Comparison of ENCODE assay signal across 1 cellular context in the genomic region with DNA sequence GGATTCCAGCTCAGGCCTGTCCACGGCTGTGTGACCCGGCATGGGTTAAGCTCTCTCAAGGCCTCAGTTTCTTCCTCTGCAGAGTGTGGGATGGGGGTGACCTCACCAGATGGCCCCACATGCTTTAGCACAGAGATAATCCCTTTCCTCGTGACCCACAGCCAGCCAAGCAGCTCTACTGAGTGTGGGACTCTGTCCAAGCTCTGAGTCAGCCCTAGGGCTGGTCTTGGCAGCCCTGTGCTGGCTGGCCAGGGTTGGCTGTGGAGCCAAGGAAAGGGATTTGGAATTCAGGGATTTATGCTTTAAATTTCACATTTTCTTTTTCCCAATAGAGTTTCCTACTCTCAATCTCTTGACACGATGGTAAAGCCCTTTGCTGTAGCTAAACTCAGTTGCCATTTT.
TF ChIP-seq lines count a peak whose summit lies in the region.

No MANE protein-coding gene starts in this region.

TF ChIP-seq in HepG2, 621 proteins besides CTCF, POLR2A, EP300 and RAD21 (continued from another document and continues in another):
- TF ChIP-seq KDM6A (CRISPR knock-in tag; IDR thresholded peaks at IDR 0.05; ENCODE audit: low read depth) (no peak), POLR2G (IDR thresholded peaks at IDR 0.05; ENCODE audit: low read depth, low read length) (peak; percentile 7; the same call in 1 of the 2 replicates), ZNF747 (CRISPR knock-in tag; IDR thresholded peaks at IDR 0.05; ENCODE audit: borderline replicate concordance) (no peak), TP53 (CRISPR knock-in tag; conservative IDR thresholded peaks at IDR 0.05) (no peak), SNAPC2 (CRISPR knock-in tag; IDR thresholded peaks at IDR 0.05) (no peak), HMG20B (CRISPR knock-in tag; conservative IDR thresholded peaks at IDR 0.05) (no peak), KMT2B (CRISPR knock-in tag; IDR thresholded peaks at IDR 0.05) (no peak), SOX5 (CRISPR knock-in tag; IDR thresholded peaks at IDR 0.05; ENCODE audit: borderline replicate concordance) (no peak), RARA (CRISPR knock-in tag; IDR thresholded peaks at IDR 0.05) (no peak), ZBTB38 (CRISPR knock-in tag; IDR thresholded peaks at IDR 0.05) (no peak), ZNF550 (CRISPR knock-in tag; IDR thresholded peaks at IDR 0.05; ENCODE audit: borderline replicate concordance) (no peak), RXRB (CRISPR knock-in tag; IDR thresholded peaks at IDR 0.05; ENCODE audit: borderline replicate concordance) (no peak), ZNF775 (CRISPR knock-in tag; IDR thresholded peaks at IDR 0.05; ENCODE audit: borderline replicate concordance) (no peak), ZNF383 (CRISPR knock-in tag; IDR thresholded peaks at IDR 0.05; ENCODE audit: borderline replicate concordance) (no peak), ARHGAP35 (CRISPR knock-in tag; IDR thresholded peaks at IDR 0.05; ENCODE audit: borderline replicate concordance) (no peak), SMC3 (IDR thresholded peaks at IDR 0.05; ENCODE audit: low read length) (no peak), ZNF768 (CRISPR knock-in tag; IDR thresholded peaks at IDR 0.05) (peak; percentile 74), XRCC5 (optimal IDR thresholded peaks at IDR 0.05; ENCODE audit: low read length) (peak; percentile 29), MAZ (IDR thresholded peaks at IDR 0.05; ENCODE audit: borderline replicate concordance, low read depth, low read length) (no peak), MAZ (CRISPR knock-in tag; IDR thresholded peaks at IDR 0.05; ENCODE audit: low read depth) (no peak), PAX8 (CRISPR knock-in tag; IDR thresholded peaks at IDR 0.05; ENCODE audit: borderline replicate concordance) (no peak), ZNF326 (CRISPR knock-in tag; IDR thresholded peaks at IDR 0.05; ENCODE audit: borderline replicate concordance) (no peak), MXD4 (CRISPR knock-in tag; IDR thresholded peaks at IDR 0.05) (no peak), ZNF44 (CRISPR knock-in tag; IDR thresholded peaks at IDR 0.05) (no peak), ZNF205 (CRISPR knock-in tag; IDR thresholded peaks at IDR 0.05) (no peak), TGIF2 (CRISPR knock-in tag; IDR thresholded peaks at IDR 0.05) (no peak), ZNF674 (CRISPR knock-in tag; IDR thresholded peaks at IDR 0.05; ENCODE audit: low read depth) (no peak), HOXD1 (CRISPR knock-in tag; IDR thresholded peaks at IDR 0.05) (no peak), SAFB2 (CRISPR knock-in tag; IDR thresholded peaks at IDR 0.05; ENCODE audit: borderline replicate concordance, low read depth) (no peak), MTA1 (CRISPR knock-in tag; IDR thresholded peaks at IDR 0.05; ENCODE audit: borderline replicate concordance) (no peak), GLI4 (CRISPR knock-in tag; IDR thresholded peaks at IDR 0.05; ENCODE audit: borderline replicate concordance) (no peak)
- TF ChIP-seq, protein P1, sequence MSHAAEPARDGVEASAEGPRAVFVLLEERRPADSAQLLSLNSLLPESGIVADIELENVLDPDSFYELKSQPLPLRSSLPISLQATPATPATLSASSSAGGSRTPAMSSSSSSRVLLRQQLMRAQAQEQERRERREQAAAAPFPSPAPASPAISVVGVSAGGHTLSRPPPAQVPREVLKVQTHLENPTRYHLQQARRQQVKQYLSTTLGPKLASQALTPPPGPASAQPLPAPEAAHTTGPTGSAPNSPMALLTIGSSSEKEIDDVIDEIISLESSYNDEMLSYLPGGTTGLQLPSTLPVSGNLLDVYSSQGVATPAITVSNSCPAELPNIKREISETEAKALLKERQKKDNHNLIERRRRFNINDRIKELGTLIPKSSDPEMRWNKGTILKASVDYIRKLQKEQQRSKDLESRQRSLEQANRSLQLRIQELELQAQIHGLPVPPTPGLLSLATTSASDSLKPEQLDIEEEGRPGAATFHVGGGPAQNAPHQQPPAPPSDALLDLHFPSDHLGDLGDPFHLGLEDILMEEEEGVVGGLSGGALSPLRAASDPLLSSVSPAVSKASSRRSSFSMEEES (CRISPR knock-in tag; IDR thresholded peaks at IDR 0.05), result peak; percentile 55; the same call in 1 of the 2 replicates
- TF ChIP-seq, protein P2, sequence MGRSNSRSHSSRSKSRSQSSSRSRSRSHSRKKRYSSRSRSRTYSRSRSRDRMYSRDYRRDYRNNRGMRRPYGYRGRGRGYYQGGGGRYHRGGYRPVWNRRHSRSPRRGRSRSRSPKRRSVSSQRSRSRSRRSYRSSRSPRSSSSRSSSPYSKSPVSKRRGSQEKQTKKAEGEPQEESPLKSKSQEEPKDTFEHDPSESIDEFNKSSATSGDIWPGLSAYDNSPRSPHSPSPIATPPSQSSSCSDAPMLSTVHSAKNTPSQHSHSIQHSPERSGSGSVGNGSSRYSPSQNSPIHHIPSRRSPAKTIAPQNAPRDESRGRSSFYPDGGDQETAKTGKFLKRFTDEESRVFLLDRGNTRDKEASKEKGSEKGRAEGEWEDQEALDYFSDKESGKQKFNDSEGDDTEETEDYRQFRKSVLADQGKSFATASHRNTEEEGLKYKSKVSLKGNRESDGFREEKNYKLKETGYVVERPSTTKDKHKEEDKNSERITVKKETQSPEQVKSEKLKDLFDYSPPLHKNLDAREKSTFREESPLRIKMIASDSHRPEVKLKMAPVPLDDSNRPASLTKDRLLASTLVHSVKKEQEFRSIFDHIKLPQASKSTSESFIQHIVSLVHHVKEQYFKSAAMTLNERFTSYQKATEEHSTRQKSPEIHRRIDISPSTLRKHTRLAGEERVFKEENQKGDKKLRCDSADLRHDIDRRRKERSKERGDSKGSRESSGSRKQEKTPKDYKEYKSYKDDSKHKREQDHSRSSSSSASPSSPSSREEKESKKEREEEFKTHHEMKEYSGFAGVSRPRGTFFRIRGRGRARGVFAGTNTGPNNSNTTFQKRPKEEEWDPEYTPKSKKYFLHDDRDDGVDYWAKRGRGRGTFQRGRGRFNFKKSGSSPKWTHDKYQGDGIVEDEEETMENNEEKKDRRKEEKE (IDR thresholded peaks at IDR 0.05), result no peak
- TF ChIP-seq, protein P3, sequence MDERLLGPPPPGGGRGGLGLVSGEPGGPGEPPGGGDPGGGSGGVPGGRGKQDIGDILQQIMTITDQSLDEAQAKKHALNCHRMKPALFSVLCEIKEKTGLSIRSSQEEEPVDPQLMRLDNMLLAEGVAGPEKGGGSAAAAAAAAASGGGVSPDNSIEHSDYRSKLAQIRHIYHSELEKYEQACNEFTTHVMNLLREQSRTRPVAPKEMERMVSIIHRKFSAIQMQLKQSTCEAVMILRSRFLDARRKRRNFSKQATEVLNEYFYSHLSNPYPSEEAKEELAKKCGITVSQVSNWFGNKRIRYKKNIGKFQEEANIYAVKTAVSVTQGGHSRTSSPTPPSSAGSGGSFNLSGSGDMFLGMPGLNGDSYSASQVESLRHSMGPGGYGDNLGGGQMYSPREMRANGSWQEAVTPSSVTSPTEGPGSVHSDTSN (CRISPR knock-in tag; IDR thresholded peaks at IDR 0.05), result no peak
- TF ChIP-seq, protein P4, sequence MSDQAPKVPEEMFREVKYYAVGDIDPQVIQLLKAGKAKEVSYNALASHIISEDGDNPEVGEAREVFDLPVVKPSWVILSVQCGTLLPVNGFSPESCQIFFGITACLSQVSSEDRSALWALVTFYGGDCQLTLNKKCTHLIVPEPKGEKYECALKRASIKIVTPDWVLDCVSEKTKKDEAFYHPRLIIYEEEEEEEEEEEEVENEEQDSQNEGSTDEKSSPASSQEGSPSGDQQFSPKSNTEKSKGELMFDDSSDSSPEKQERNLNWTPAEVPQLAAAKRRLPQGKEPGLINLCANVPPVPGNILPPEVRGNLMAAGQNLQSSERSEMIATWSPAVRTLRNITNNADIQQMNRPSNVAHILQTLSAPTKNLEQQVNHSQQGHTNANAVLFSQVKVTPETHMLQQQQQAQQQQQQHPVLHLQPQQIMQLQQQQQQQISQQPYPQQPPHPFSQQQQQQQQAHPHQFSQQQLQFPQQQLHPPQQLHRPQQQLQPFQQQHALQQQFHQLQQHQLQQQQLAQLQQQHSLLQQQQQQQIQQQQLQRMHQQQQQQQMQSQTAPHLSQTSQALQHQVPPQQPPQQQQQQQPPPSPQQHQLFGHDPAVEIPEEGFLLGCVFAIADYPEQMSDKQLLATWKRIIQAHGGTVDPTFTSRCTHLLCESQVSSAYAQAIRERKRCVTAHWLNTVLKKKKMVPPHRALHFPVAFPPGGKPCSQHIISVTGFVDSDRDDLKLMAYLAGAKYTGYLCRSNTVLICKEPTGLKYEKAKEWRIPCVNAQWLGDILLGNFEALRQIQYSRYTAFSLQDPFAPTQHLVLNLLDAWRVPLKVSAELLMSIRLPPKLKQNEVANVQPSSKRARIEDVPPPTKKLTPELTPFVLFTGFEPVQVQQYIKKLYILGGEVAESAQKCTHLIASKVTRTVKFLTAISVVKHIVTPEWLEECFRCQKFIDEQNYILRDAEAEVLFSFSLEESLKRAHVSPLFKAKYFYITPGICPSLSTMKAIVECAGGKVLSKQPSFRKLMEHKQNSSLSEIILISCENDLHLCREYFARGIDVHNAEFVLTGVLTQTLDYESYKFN (CRISPR knock-in tag; conservative IDR thresholded peaks at IDR 0.05), result no peak
- TF ChIP-seq, protein P5, sequence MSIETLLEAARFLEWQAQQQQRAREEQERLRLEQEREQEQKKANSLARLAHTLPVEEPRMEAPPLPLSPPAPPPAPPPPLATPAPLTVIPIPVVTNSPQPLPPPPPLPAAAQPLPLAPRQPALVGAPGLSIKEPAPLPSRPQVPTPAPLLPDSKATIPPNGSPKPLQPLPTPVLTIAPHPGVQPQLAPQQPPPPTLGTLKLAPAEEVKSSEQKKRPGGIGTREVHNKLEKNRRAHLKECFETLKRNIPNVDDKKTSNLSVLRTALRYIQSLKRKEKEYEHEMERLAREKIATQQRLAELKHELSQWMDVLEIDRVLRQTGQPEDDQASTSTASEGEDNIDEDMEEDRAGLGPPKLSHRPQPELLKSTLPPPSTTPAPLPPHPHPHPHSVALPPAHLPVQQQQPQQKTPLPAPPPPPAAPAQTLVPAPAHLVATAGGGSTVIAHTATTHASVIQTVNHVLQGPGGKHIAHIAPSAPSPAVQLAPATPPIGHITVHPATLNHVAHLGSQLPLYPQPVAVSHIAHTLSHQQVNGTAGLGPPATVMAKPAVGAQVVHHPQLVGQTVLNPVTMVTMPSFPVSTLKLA (IDR thresholded peaks at IDR 0.05), result 0 out of 2 replicates have a peak, but pooled peaks have one; percentile 4
- TF ChIP-seq, protein P6, sequence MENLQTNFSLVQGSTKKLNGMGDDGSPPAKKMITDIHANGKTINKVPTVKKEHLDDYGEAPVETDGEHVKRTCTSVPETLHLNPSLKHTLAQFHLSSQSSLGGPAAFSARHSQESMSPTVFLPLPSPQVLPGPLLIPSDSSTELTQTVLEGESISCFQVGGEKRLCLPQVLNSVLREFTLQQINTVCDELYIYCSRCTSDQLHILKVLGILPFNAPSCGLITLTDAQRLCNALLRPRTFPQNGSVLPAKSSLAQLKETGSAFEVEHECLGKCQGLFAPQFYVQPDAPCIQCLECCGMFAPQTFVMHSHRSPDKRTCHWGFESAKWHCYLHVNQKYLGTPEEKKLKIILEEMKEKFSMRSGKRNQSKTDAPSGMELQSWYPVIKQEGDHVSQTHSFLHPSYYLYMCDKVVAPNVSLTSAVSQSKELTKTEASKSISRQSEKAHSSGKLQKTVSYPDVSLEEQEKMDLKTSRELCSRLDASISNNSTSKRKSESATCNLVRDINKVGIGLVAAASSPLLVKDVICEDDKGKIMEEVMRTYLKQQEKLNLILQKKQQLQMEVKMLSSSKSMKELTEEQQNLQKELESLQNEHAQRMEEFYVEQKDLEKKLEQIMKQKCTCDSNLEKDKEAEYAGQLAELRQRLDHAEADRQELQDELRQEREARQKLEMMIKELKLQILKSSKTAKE (CRISPR knock-in tag; IDR thresholded peaks at IDR 0.05; ENCODE audit: borderline replicate concordance), result no peak
- TF ChIP-seq, protein P7, sequence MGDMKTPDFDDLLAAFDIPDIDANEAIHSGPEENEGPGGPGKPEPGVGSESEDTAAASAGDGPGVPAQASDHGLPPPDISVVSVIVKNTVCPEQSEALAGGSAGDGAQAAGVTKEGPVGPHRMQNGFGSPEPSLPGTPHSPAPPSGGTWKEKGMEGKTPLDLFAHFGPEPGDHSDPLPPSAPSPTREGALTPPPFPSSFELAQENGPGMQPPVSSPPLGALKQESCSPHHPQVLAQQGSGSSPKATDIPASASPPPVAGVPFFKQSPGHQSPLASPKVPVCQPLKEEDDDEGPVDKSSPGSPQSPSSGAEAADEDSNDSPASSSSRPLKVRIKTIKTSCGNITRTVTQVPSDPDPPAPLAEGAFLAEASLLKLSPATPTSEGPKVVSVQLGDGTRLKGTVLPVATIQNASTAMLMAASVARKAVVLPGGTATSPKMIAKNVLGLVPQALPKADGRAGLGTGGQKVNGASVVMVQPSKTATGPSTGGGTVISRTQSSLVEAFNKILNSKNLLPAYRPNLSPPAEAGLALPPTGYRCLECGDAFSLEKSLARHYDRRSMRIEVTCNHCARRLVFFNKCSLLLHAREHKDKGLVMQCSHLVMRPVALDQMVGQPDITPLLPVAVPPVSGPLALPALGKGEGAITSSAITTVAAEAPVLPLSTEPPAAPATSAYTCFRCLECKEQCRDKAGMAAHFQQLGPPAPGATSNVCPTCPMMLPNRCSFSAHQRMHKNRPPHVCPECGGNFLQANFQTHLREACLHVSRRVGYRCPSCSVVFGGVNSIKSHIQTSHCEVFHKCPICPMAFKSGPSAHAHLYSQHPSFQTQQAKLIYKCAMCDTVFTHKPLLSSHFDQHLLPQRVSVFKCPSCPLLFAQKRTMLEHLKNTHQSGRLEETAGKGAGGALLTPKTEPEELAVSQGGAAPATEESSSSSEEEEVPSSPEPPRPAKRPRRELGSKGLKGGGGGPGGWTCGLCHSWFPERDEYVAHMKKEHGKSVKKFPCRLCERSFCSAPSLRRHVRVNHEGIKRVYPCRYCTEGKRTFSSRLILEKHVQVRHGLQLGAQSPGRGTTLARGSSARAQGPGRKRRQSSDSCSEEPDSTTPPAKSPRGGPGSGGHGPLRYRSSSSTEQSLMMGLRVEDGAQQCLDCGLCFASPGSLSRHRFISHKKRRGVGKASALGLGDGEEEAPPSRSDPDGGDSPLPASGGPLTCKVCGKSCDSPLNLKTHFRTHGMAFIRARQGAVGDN (CRISPR knock-in tag; IDR thresholded peaks at IDR 0.05), result peak; percentile 18; the same call in 1 of the 2 replicates
- TF ChIP-seq, protein P8, sequence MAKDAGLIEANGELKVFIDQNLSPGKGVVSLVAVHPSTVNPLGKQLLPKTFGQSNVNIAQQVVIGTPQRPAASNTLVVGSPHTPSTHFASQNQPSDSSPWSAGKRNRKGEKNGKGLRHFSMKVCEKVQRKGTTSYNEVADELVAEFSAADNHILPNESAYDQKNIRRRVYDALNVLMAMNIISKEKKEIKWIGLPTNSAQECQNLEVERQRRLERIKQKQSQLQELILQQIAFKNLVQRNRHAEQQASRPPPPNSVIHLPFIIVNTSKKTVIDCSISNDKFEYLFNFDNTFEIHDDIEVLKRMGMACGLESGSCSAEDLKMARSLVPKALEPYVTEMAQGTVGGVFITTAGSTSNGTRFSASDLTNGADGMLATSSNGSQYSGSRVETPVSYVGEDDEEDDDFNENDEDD (CRISPR knock-in tag; IDR thresholded peaks at IDR 0.05; ENCODE audit: borderline replicate concordance), result no peak
- TF ChIP-seq, protein P9, sequence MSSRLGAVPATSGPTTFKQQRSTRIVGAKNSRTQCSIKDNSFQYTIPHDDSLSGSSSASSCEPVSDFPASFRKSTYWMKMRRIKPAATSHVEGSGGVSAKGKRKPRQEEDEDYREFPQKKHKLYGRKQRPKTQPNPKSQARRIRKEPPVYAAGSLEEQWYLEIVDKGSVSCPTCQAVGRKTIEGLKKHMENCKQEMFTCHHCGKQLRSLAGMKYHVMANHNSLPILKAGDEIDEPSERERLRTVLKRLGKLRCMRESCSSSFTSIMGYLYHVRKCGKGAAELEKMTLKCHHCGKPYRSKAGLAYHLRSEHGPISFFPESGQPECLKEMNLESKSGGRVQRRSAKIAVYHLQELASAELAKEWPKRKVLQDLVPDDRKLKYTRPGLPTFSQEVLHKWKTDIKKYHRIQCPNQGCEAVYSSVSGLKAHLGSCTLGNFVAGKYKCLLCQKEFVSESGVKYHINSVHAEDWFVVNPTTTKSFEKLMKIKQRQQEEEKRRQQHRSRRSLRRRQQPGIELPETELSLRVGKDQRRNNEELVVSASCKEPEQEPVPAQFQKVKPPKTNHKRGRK (CRISPR knock-in tag; IDR thresholded peaks at IDR 0.05), result no peak
